Comparison of ENCODE assay signal across 1 cellular context in the genomic region with DNA sequence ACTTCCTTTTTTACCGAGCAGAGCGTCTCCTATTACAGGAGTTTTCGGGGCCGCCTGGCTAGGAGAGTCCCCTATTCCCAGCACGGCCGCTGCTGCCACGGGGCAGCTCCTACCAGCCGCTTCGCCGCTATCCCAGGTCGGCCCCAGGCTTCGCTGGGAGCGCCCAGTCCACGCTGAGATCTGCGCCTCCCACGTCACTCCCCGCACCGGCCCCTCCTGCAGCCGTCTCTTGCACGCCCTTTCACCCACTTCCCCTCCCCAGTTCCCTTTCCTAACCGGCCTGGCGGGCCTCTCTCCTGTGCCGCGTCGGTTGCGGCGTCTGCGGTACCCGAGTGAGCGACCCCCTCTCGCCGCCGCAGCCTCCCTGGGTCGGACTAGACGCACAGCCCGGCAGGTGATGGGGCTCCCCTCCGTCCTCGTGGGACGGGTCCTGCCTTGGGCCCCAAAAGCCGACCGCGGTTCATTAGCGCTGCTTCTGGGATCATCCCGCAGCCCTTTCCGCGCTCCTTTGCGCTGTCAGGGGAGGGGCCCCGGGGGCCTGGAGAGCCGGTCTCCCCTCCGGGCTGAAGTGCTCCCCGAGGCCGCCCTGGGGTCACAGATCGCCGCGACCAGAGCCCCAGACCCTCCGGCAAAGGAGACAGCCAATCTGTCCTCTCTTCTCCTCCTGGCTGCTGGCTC.
TF ChIP-seq lines count a peak whose summit lies in the region.

No MANE protein-coding gene starts in this region.

TF ChIP-seq in HepG2, 621 proteins besides CTCF, POLR2A, EP300 and RAD21 (continued from another document and continues in another):
- TF ChIP-seq ZNF788 (CRISPR knock-in tag; IDR thresholded peaks at IDR 0.05; ENCODE audit: borderline replicate concordance) (peak; percentile 42; the same call in 1 of the 2 replicates), ZNF737 (CRISPR knock-in tag; IDR thresholded peaks at IDR 0.05; ENCODE audit: borderline replicate concordance) (no peak; the same call in 1 of the 2 replicates), ZNF280D (CRISPR knock-in tag; IDR thresholded peaks at IDR 0.05) (no peak; the same call in 1 of the 2 replicates), MIXL1 (CRISPR knock-in tag; IDR thresholded peaks at IDR 0.05) (no peak), POLR2AphosphoS5 (IDR thresholded peaks at IDR 0.05; ENCODE audit: low read depth, low read length) (peak; percentile 67), SRSF1 (optimal IDR thresholded peaks at IDR 0.05; ENCODE audit: low read depth, low read length) (no peak), AHDC1 (CRISPR knock-in tag; IDR thresholded peaks at IDR 0.05; ENCODE audit: borderline replicate concordance) (0 out of 2 replicates have a peak, but pooled peaks have one; percentile 12), ZNF33B (CRISPR knock-in tag; IDR thresholded peaks at IDR 0.05) (0 out of 2 replicates have a peak, but pooled peaks have one; percentile 6), DPF2 (CRISPR knock-in tag; IDR thresholded peaks at IDR 0.05; ENCODE audit: borderline replicate concordance, low read depth) (0 out of 2 replicates have a peak, but pooled peaks have one; percentile 18), ZNF746 (CRISPR knock-in tag; IDR thresholded peaks at IDR 0.05) (no peak; the same call in 1 of the 2 replicates), ERF (CRISPR knock-in tag; IDR thresholded peaks at IDR 0.05) (no peak), ZNF616 (CRISPR knock-in tag; IDR thresholded peaks at IDR 0.05; ENCODE audit: low read depth) (0 out of 2 replicates have a peak, but pooled peaks have one; percentile 11), ARHGAP35 (CRISPR knock-in tag; IDR thresholded peaks at IDR 0.05; ENCODE audit: borderline replicate concordance) (no peak), SSRP1 (CRISPR knock-in tag; IDR thresholded peaks at IDR 0.05) (no peak), ZSCAN22 (CRISPR knock-in tag; IDR thresholded peaks at IDR 0.05) (0 out of 2 replicates have a peak, but pooled peaks have one; percentile 28), ZNF577 (CRISPR knock-in tag; IDR thresholded peaks at IDR 0.05; ENCODE audit: borderline replicate concordance, low read depth) (no peak), NFATC3 (CRISPR knock-in tag; IDR thresholded peaks at IDR 0.05) (no peak), ARNTL (CRISPR knock-in tag; IDR thresholded peaks at IDR 0.05) (no peak), TP53 (CRISPR knock-in tag; conservative IDR thresholded peaks at IDR 0.05) (no peak), JUND (CRISPR knock-in tag; IDR thresholded peaks at IDR 0.05) (no peak), GLMP (CRISPR knock-in tag; IDR thresholded peaks at IDR 0.05; ENCODE audit: borderline replicate concordance) (no peak; the same call in 1 of the 2 replicates), TEAD2 (CRISPR knock-in tag; IDR thresholded peaks at IDR 0.05) (no peak), ZFP82 (CRISPR knock-in tag; IDR thresholded peaks at IDR 0.05; ENCODE audit: borderline replicate concordance) (peak; percentile 79; the same call in 1 of the 2 replicates), ZSCAN21 (CRISPR knock-in tag; IDR thresholded peaks at IDR 0.05; ENCODE audit: borderline replicate concordance) (no peak; the same call in none of the 2 replicates), TBX3 (IDR thresholded peaks at IDR 0.05; ENCODE audit: borderline replicate concordance) (no peak), KLF15 (CRISPR knock-in tag; IDR thresholded peaks at IDR 0.05; ENCODE audit: borderline replicate concordance) (0 out of 2 replicates have a peak, but pooled peaks have one; percentile 25)
- TF ChIP-seq, protein P1, sequence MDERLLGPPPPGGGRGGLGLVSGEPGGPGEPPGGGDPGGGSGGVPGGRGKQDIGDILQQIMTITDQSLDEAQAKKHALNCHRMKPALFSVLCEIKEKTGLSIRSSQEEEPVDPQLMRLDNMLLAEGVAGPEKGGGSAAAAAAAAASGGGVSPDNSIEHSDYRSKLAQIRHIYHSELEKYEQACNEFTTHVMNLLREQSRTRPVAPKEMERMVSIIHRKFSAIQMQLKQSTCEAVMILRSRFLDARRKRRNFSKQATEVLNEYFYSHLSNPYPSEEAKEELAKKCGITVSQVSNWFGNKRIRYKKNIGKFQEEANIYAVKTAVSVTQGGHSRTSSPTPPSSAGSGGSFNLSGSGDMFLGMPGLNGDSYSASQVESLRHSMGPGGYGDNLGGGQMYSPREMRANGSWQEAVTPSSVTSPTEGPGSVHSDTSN (CRISPR knock-in tag; IDR thresholded peaks at IDR 0.05): no peak
- TF ChIP-seq, protein P2, sequence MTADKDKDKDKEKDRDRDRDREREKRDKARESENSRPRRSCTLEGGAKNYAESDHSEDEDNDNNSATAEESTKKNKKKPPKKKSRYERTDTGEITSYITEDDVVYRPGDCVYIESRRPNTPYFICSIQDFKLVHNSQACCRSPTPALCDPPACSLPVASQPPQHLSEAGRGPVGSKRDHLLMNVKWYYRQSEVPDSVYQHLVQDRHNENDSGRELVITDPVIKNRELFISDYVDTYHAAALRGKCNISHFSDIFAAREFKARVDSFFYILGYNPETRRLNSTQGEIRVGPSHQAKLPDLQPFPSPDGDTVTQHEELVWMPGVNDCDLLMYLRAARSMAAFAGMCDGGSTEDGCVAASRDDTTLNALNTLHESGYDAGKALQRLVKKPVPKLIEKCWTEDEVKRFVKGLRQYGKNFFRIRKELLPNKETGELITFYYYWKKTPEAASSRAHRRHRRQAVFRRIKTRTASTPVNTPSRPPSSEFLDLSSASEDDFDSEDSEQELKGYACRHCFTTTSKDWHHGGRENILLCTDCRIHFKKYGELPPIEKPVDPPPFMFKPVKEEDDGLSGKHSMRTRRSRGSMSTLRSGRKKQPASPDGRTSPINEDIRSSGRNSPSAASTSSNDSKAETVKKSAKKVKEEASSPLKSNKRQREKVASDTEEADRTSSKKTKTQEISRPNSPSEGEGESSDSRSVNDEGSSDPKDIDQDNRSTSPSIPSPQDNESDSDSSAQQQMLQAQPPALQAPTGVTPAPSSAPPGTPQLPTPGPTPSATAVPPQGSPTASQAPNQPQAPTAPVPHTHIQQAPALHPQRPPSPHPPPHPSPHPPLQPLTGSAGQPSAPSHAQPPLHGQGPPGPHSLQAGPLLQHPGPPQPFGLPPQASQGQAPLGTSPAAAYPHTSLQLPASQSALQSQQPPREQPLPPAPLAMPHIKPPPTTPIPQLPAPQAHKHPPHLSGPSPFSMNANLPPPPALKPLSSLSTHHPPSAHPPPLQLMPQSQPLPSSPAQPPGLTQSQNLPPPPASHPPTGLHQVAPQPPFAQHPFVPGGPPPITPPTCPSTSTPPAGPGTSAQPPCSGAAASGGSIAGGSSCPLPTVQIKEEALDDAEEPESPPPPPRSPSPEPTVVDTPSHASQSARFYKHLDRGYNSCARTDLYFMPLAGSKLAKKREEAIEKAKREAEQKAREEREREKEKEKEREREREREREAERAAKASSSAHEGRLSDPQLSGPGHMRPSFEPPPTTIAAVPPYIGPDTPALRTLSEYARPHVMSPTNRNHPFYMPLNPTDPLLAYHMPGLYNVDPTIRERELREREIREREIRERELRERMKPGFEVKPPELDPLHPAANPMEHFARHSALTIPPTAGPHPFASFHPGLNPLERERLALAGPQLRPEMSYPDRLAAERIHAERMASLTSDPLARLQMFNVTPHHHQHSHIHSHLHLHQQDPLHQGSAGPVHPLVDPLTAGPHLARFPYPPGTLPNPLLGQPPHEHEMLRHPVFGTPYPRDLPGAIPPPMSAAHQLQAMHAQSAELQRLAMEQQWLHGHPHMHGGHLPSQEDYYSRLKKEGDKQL (CRISPR knock-in tag; IDR thresholded peaks at IDR 0.05; ENCODE audit: low read depth): no peak
- TF ChIP-seq, protein P3, sequence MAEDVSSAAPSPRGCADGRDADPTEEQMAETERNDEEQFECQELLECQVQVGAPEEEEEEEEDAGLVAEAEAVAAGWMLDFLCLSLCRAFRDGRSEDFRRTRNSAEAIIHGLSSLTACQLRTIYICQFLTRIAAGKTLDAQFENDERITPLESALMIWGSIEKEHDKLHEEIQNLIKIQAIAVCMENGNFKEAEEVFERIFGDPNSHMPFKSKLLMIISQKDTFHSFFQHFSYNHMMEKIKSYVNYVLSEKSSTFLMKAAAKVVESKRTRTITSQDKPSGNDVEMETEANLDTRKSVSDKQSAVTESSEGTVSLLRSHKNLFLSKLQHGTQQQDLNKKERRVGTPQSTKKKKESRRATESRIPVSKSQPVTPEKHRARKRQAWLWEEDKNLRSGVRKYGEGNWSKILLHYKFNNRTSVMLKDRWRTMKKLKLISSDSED (CRISPR knock-in tag; IDR thresholded peaks at IDR 0.05): peak; percentile 67; the same call in 1 of the 2 replicates
- TF ChIP-seq, protein P4, sequence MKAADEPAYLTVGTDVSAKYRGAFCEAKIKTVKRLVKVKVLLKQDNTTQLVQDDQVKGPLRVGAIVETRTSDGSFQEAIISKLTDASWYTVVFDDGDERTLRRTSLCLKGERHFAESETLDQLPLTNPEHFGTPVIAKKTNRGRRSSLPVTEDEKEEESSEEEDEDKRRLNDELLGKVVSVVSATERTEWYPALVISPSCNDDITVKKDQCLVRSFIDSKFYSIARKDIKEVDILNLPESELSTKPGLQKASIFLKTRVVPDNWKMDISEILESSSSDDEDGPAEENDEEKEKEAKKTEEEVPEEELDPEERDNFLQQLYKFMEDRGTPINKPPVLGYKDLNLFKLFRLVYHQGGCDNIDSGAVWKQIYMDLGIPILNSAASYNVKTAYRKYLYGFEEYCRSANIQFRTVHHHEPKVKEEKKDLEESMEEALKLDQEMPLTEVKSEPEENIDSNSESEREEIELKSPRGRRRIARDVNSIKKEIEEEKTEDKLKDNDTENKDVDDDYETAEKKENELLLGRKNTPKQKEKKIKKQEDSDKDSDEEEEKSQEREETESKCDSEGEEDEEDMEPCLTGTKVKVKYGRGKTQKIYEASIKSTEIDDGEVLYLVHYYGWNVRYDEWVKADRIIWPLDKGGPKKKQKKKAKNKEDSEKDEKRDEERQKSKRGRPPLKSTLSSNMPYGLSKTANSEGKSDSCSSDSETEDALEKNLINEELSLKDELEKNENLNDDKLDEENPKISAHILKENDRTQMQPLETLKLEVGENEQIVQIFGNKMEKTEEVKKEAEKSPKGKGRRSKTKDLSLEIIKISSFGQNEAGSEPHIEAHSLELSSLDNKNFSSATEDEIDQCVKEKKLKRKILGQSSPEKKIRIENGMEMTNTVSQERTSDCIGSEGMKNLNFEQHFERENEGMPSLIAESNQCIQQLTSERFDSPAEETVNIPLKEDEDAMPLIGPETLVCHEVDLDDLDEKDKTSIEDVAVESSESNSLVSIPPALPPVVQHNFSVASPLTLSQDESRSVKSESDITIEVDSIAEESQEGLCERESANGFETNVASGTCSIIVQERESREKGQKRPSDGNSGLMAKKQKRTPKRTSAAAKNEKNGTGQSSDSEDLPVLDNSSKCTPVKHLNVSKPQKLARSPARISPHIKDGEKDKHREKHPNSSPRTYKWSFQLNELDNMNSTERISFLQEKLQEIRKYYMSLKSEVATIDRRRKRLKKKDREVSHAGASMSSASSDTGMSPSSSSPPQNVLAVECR (CRISPR knock-in tag; IDR thresholded peaks at IDR 0.05; ENCODE audit: borderline replicate concordance): no peak
